Comparison of ENCODE assay signal across 7 cellular contexts in the genomic region with DNA sequence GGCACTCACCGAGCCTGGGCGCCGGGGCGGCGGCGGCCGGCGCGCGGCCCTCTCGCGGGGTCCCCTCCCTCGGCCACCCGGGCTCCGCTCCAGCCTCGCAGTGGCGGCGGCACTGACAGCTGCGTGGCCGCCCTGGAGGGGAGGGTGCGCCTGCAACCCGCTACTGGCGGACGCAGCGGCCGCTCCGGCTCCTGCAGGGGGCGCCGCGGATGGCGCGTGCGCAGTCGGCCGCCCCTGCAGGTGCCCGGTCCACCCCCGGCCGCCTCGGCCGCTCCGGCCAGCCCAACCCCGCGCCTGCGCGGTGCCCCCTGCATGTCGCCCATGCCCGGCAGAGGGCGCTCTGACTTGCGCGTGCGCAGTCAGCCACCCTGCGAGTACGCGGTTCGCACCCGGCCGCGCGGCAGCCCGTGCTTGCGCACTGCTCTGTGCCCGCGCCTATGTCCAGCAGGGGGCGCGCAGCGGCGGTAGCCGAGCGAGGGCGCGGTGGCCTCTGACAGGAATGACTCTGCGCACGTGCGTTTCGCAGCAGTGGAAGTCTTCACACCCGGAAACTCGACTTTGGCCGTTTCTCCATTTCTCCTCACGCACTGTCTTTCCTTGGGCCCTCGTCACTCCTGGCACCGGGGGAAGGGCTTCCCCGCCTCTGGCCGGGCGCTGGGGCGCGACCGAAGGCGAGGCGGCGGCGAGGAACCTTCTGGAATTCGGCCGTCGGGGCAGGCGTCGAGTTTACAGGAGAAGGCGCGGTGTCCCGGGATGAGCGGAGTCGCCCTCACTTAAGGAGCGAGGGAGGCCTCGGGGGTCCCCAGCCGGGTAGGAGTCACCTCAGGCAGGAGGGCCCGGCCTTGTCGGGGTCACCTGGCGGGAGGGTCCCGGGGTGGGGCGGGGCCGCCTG. TPM values are rescaled to one million over a fixed set of nuclear protein-coding genes. Genes with fewer than 3 reads are reported as not detected.
DNase-seq lines count a peak whose midpoint lies in the region; ATAC-seq, FAIRE-seq and TF ChIP-seq lines count a peak whose summit lies in the region.

ABCA3 (minus strand) TSS at position 165 of the 892 bp plus-strand sequence. CDS start 14,262 bp downstream, outside the sequence.

- no peaks in the 10 kb centered on the region for H3K9me3 ChIP-seq in astrocyte (ENCODE audit: insufficient read depth, low read depth, low read length)

- no peaks in the 10 kb centered on the region for H3K79me2 ChIP-seq in astrocyte (ENCODE audit: insufficient read depth, low read length)

- peak within 1 kb of the TSS; percentile 91 for H2AFZ ChIP-seq in astrocyte (ENCODE audit: low read depth, low read length)

- DNase-seq in NCI-H1694 treated with DMSO at 0.1 percent for 48 hours (lab: John Stamatoyannopoulos, UW) (peak; percentile 75), T-helper 2 cell (peak; percentile 88 to 94 (median 89)), astrocyte (ENCODE audit: low read depth) (peak; percentile 47), hepatic stellate cell (ENCODE audit: low spot score) (peak; percentile 97), renal cortical epithelial cell (ENCODE audit: low read depth) (peak; percentile 70)

- H3K4me3 Mint-ChIP-seq in astrocyte (ENCODE audit: unreplicated experiment), result peak within 1 kb of the TSS; percentile 87

- H3K27ac Mint-ChIP-seq in astrocyte (ENCODE audit: unreplicated experiment), result peak within 1 kb of the TSS; percentile 58

- peaks cover 2% of the 10 kb centered on the region for H3K4me1 Mint-ChIP-seq in astrocyte (ENCODE audit: low read depth, unreplicated experiment)

- H3K36me3 Mint-ChIP-seq in astrocyte (ENCODE audit: low read depth, unreplicated experiment), result no peaks in the 10 kb centered on the region

- H3K27me3 ChIP-seq in astrocyte (ENCODE audit: insufficient read depth, low read length), result peaks cover 17% of the 10 kb centered on the region

- H3K27me3 Mint-ChIP-seq in astrocyte (ENCODE audit: low read depth, unreplicated experiment), result peaks cover 20% of the 10 kb centered on the region

- no peak within 1 kb of the TSS for H3K27ac ChIP-seq in astrocyte (ENCODE audit: low read depth, low read length)

- FAIRE-seq in astrocyte (lab: Jason Lieb, UNC), result no peak

- no peaks in the 10 kb centered on the region for H3K36me3 ChIP-seq in astrocyte (ENCODE audit: insufficient read depth, low read length)

- no peaks in the 10 kb centered on the region for H4K20me1 ChIP-seq in astrocyte (ENCODE audit: insufficient read depth, low read length)

- H3K4me2 ChIP-seq in astrocyte (ENCODE audit: low read length), result peak within 1 kb of the TSS; percentile 83

- H3K9me3 Mint-ChIP-seq in astrocyte (ENCODE audit: unreplicated experiment), result no peaks in the 10 kb centered on the region

- ATAC-seq in GM18499 (IDR thresholded peaks at IDR 0.05; ENCODE audit: insufficient read depth, unreplicated experiment) (peak; percentile 71), HG02938 (IDR thresholded peaks at IDR 0.05; ENCODE audit: unreplicated experiment) (peak; percentile 67)

- peak; percentile 85 for TF ChIP-seq CTCF in astrocyte (IDR thresholded peaks at IDR 0.05; ENCODE audit: insufficient read depth, low read depth, low read length)

- peak within 1 kb of the TSS; percentile 57 for H3K4me3 ChIP-seq in astrocyte (ENCODE audit: insufficient read depth, low read depth, low read length)

- H3K4me1 ChIP-seq in astrocyte (ENCODE audit: insufficient read depth, low read length), result peaks cover 4% of the 10 kb centered on the region

- H3K9ac ChIP-seq in astrocyte (ENCODE audit: low read length), result no peak within 1 kb of the TSS

RNA-seq across cellular contexts. Expression of gene ABCA3, which starts in this region (rescaled TPM):
- 4.8 and 4.9 TPM in 2 replicates for total RNA-seq in astrocyte
- 13.2 and 16.5 TPM in 2 replicates for total RNA-seq in renal cortical epithelial cell

Comparison
In these comparisons a context has a peak if more than half of its experiments do, and no peak if none do; other contexts are left out.
1. DNase-seq: peak in every context shown above with its lines; median percentile 97 in hepatic stellate cell; 89 in T-helper 2 cell; 75 in NCI-H1694 treated with DMSO at 0.1 percent for 48 hours; 70 in renal cortical epithelial cell; 47 in astrocyte.